Comparison of ENCODE assay signal across 33 cellular contexts in genomic region chr6:159376443-159377182, GRCh38.
A peak's percentile ranks its signal among the peaks of the same experiment; 100 is the strongest.
DNase-seq lines count a peak whose midpoint lies in the region; ATAC-seq, FAIRE-seq and TF ChIP-seq lines count a peak whose summit lies in the region.
"Had no signal": no experiment of that assay in that cellular context is flagged by ENCODE, and none has a peak within 500 bp of the region (broad histone marks: within the 10 kb centered on the region; RNA-seq: fewer than 3 reads in every experiment).

No MANE protein-coding gene starts in this region.

- no peak for FAIRE-seq in A549 (lab: Jason Lieb, UNC)

- H3K4me1 ChIP-seq in A549: no peaks in the 10 kb centered on the region
- H3K4me1 ChIP-seq: adrenal gland, BE2C, breast epithelium, foreskin keratinocyte, HAP-1, testis, vagina had no signal

- peak overlapping the region in 1 of 3 experiments; percentile 13 for H3K4me3 Mint-ChIP-seq in nephron
- H3K4me3 Mint-ChIP-seq: activated CD4-positive, alpha-beta memory T cell treated with anti-CD3 and anti-CD28 coated beads, Interleukin-2, amount 10 ng/mL, durations not matched to agents 7 days and 5 days; activated naive CD4-positive, alpha-beta T cell treated with anti-CD3 and anti-CD28 coated beads for 36 hours; activated T-helper 1 cell treated with anti-CD3 and anti-CD28 coated beads, Interleukin-12 subunit alpha, Interleukin-12 subunit beta, Interleukin-2, Interleukin-4 antibody, amounts not matched to agents 30 ng/mL and 10 ng/mL and 1 ng/mL, durations not matched to agents 14 hours and 24 hours and 36 hours; nephron progenitor cell had no signal

- H3K27ac ChIP-seq in A549 (no peak overlapping the region), coronary artery (peak overlapping the region; percentile 26 to 74)
- H3K27ac ChIP-seq: epithelial cell of prostate, foreskin keratinocyte, ovary, testis, vagina had no signal

- H3K36me3 Mint-ChIP-seq in nephron (ENCODE audit: low read depth): no peaks in the 10 kb centered on the region

- no peak overlapping the region for H3K4me2 ChIP-seq in A549
- H3K4me2 ChIP-seq: smooth muscle cell had no signal

- WGBS in A549 (ENCODE audit: missing lambda C conversion rate): 14% methylated on average over 7 of the region's 9 CpGs

- H3K9me3 Mint-ChIP-seq in nephron: peaks cover 19% of the 10 kb centered on the region
- H3K9me3 Mint-ChIP-seq: activated CD4-positive, alpha-beta memory T cell treated with anti-CD3 and anti-CD28 coated beads, Interleukin-2, amount 10 ng/mL, durations not matched to agents 7 days and 5 days; activated naive CD4-positive, alpha-beta T cell treated with anti-CD3 and anti-CD28 coated beads for 36 hours; activated T-helper 1 cell treated with anti-CD3 and anti-CD28 coated beads, Interleukin-12 subunit alpha, Interleukin-12 subunit beta, Interleukin-2, Interleukin-4 antibody, amounts not matched to agents 30 ng/mL and 10 ng/mL and 1 ng/mL, durations not matched to agents 14 hours and 24 hours and 36 hours had no signal

- peak overlapping the region in 2 of 3 experiments; percentile 82 to 92 for H3K27ac Mint-ChIP-seq in nephron
- H3K27ac Mint-ChIP-seq: activated CD4-positive, alpha-beta memory T cell treated with anti-CD3 and anti-CD28 coated beads, Interleukin-2, amount 10 ng/mL, durations not matched to agents 7 days and 5 days; activated naive CD4-positive, alpha-beta T cell treated with anti-CD3 and anti-CD28 coated beads for 36 hours; activated T-helper 1 cell treated with anti-CD3 and anti-CD28 coated beads, Interleukin-12 subunit alpha, Interleukin-12 subunit beta, Interleukin-2, Interleukin-4 antibody, amounts not matched to agents 30 ng/mL and 10 ng/mL and 1 ng/mL, durations not matched to agents 14 hours and 24 hours and 36 hours; nephron progenitor cell had no signal

- in situ Hi-C loops in ACHN (cut with HindIII; ENCODE audit: low pct_ligation_motif_present, low pct_unique_long_range_greater_than_20kb, low sequenced_read_pairs): no loop called here

- H3K27me3 Mint-ChIP-seq in nephron (ENCODE audit: low read depth): peaks cover 4% of the 10 kb centered on the region
- H3K27me3 Mint-ChIP-seq: activated CD4-positive, alpha-beta memory T cell treated with anti-CD3 and anti-CD28 coated beads, Interleukin-2, amount 10 ng/mL, durations not matched to agents 7 days and 5 days had no signal

- TF ChIP-seq EP300 in A549 (IDR thresholded peaks at IDR 0.05): no peak

- H3K9me3 ChIP-seq in A549: no peaks in the 10 kb centered on the region
- H3K9me3 ChIP-seq: adrenal gland, BE2C, breast epithelium, HAP-1, ovary, testis, vagina had no signal

- peaks cover 35% of the 10 kb centered on the region for H3K4me1 Mint-ChIP-seq in nephron
- H3K4me1 Mint-ChIP-seq: activated CD4-positive, alpha-beta memory T cell treated with anti-CD3 and anti-CD28 coated beads, Interleukin-2, amount 10 ng/mL, durations not matched to agents 7 days and 5 days; nephron progenitor cell had no signal

- no peak for DNase-seq in A549 (ENCODE audit: low read depth in 1 of 2, low spot score in 1 of 2)
- DNase-seq in HS-27A (ENCODE audit: low read depth): peak; percentile 7
- DNase-seq in coronary artery (ENCODE audit: low spot score): no peak
- no peak for DNase-seq in ACHN
- no peak for DNase-seq in NCI-H1092 (lab: John Stamatoyannopoulos, UW)
- DNase-seq in T1000 (lab: John Stamatoyannopoulos, UW): no peak
- no peak for DNase-seq in DMS 273 (lab: John Stamatoyannopoulos, UW; ENCODE audit: unreplicated experiment)
- DNase-seq: activated CD4-positive, alpha-beta memory T cell treated with anti-CD3 and anti-CD28 coated beads, Interleukin-2, amount 10 ng/mL, durations not matched to agents 7 days and 5 days; activated CD4-positive, alpha-beta T cell treated with anti-CD3 and anti-CD28 coated beads for 1 hour; activated CD8-positive, alpha-beta memory T cell treated with anti-CD3 and anti-CD28 coated beads, Interleukin-2, amount 50 U/mL, for 4 hours; activated naive CD4-positive, alpha-beta T cell treated with anti-CD3 and anti-CD28 coated beads for 36 hours; adrenal gland; BE2C; DMS53; effector CD8-positive, alpha-beta T cell; kidney glomerular epithelial cell; NCI-H2107; nephron progenitor cell; ovary; SHP77 treated with DMSO at 0.1 percent for 48 hours; stimulated activated CD4-positive, alpha-beta T cell treated with anti-CD3 and anti-CD28 coated beads, Interleukin-2, amount 100 ng/mL, for 24 hours; stimulated activated naive CD8-positive, alpha-beta T cell treated with anti-CD3 and anti-CD28 coated beads, Interleukin-15, Interleukin-2, amounts not matched to agents 100 U/mL and 50 U/mL, for 24 hours; T-helper 2 cell; testis had no signal

- no peak for TF ChIP-seq RAD21 in A549 (conservative IDR thresholded peaks at IDR 0.05 in 1 of 2, IDR thresholded peaks at IDR 0.05 in 1 of 2)

- CTCF ChIA-PET in A549 (lab: Yijun Ruan, JAX): interaction anchor here (1.6 kb wide), 1 partner anchor 10 kb away, joined by 3 read pairs; no protein-coding TSS in a partner anchor

- POLR2A ChIA-PET in A549 (lab: Yijun Ruan, JAX): no interaction called here

- H3K4me3 ChIP-seq in A549 (no peak overlapping the region), coronary artery (peak overlapping the region; percentile 27)
- H3K4me3 ChIP-seq: adrenal gland, breast epithelium, HAP-1, lung, ovary, smooth muscle cell, testis, vagina had no signal

- TF ChIP-seq POLR2A in A549 (IDR thresholded peaks at IDR 0.05; ENCODE audit: low read length): no peak

- ATAC-seq in A549: no peak
- ATAC-seq: foreskin keratinocyte; stimulated activated naive CD8-positive, alpha-beta T cell treated with anti-CD3 and anti-CD28 coated beads, Interleukin-15, Interleukin-2, amounts not matched to agents 100 U/mL and 50 U/mL, for 24 hours had no signal

- no peak for TF ChIP-seq CTCF in A549 (IDR thresholded peaks at IDR 0.05)
- no peak for TF ChIP-seq CTCF in coronary artery (IDR thresholded peaks at IDR 0.05)
- no peak for TF ChIP-seq CTCF in nephron (IDR thresholded peaks at IDR 0.05; ENCODE audit: unreplicated experiment in 3 of 3)

TF ChIP-seq in A549, 52 proteins besides CTCF, POLR2A, EP300 and RAD21:
- TF ChIP-seq MAFK (IDR thresholded peaks at IDR 0.05; ENCODE audit: partially characterized antibody) (peak; percentile 67), MAX (IDR thresholded peaks at IDR 0.05) (no peak)
TF ChIP-seq in A549: peak in this region for 1.

Comparison
In these comparisons a context has a peak if more than half of its experiments do, and no peak if none do; other contexts are left out.
1. H3K27ac ChIP-seq: peak in coronary artery (2 of 2); none in A549 (0 of 2).